8 cellular contexts compared by ENCODE assay signal in the genomic region with DNA sequence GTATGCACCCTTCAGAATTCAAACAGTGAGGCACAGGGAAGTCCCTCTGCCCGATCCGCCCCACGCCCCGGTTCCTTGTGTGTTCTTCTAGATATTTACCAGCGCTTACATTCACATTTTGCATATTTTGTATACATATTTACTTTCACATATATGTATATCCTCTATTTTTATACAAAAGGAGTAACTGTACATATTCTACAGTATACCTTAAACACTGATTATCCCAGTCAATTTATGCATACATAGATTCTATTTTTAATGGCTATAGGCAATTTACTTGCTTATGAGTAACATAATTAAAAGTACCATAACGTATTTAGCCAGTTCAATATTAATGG. TPM values are rescaled to one million over a fixed set of nuclear protein-coding genes. Genes with fewer than 3 reads are reported as not detected.
DNase-seq lines count a peak whose midpoint lies in the region; ATAC-seq and TF ChIP-seq lines count a peak whose summit lies in the region.

No MANE protein-coding gene starts in this region.

- WGBS in ovary, 3 donors = 7 to 11% (median 10%) methylated on average over 6 of the region's 6 CpGs

- peak overlapping the region; percentile 96 to 100 (median 99) for H3K4me3 Mint-ChIP-seq in CD8-positive, alpha-beta memory T cell

- BruUV-seq in PC-3 (replicated peaks; lab: Mats Ljungman, UMichigan) = no TSS peak

- H3K9ac ChIP-seq in PC-3 (ENCODE audit: low read length) = no peak overlapping the region; the same call in 1 of the 2 replicates
- no peak overlapping the region for H3K9ac ChIP-seq in endocrine pancreas (ENCODE audit: control insufficient read depth, insufficient read depth, low read length)

- no peak for DNase-seq in CD8-positive, alpha-beta memory T cell
- DNase-seq in PC-3 = no peak
- no peak for DNase-seq in ovary
- DNase-seq in effector CD4-positive, alpha-beta T cell = no peak
- DNase-seq in GM13976 (ENCODE audit: low spot score) = no peak
- no peak for DNase-seq in NCI-H187 treated with DMSO at 0.1 percent for 48 hours (lab: John Stamatoyannopoulos, UW)

- H3K4me1 ChIP-seq in CD8-positive, alpha-beta memory T cell (ENCODE audit: insufficient read depth, low read length) = peaks cover 14% of the 10 kb centered on the region
- H3K4me1 ChIP-seq in PC-3 (ENCODE audit: insufficient read depth, low read length) (peaks cover 18% of the 10 kb centered on the region), endocrine pancreas (ENCODE audit: control insufficient read depth, insufficient read depth, low read length) (no peaks in the 10 kb centered on the region), ovary (ENCODE audit: insufficient read depth) (peaks cover 4% of the 10 kb centered on the region)

- ATAC-seq in PC-3 (no peak; the same call in 1 of the 2 replicates), GM18870 (IDR thresholded peaks at IDR 0.05; ENCODE audit: unreplicated experiment) (no peak)

- CTCF ChIA-PET in CD8-positive, alpha-beta memory T cell (lab: Charles Lee) = interaction anchor here (0.9 kb wide), 1 partner anchor 43 kb away, joined by 4 read pairs; a partner anchor contains a TSS
- CTCF ChIA-PET in PC-3 (lab: Charles Lee) = no interaction called here

- POLR2A ChIA-PET in CD8-positive, alpha-beta memory T cell (lab: Charles Lee) = interaction anchor here (0.7 to 1.1 kb wide), 2 partner anchors 43 to 220 kb away, joined by 4 to 8 read pairs; a partner anchor contains a TSS
- POLR2A ChIA-PET in PC-3 (lab: Charles Lee; ENCODE audit: unreplicated experiment) = no interaction called here

- in situ Hi-C loops in GM13976 (cut with MboI; ENCODE audit: low sequenced_read_pairs, unreplicated experiment) = no loop called here

- H2AFZ ChIP-seq in PC-3 (ENCODE audit: low read length) = peak overlapping the region; percentile 89

- H3K4me3 ChIP-seq in CD8-positive, alpha-beta memory T cell (ENCODE audit: low read length) = peak overlapping the region; percentile 87
- peak overlapping the region; percentile 85; the same call in 1 of the 2 replicates for H3K4me3 ChIP-seq in PC-3 (ENCODE audit: low read length)
- H3K4me3 ChIP-seq in endocrine pancreas (ENCODE audit: control insufficient read depth, insufficient read depth, low read length) = peak overlapping the region; percentile 25
- peak overlapping the region; percentile 79 for H3K4me3 ChIP-seq in ovary

- no peaks in the 10 kb centered on the region for H3K27me3 ChIP-seq in CD8-positive, alpha-beta memory T cell (ENCODE audit: insufficient read depth, low read length, poor library complexity, severe bottlenecking)
- H3K27me3 ChIP-seq in PC-3 (ENCODE audit: low read length) (no peaks in the 10 kb centered on the region), endocrine pancreas (ENCODE audit: control insufficient read depth, insufficient read depth, low read length) (no peaks in the 10 kb centered on the region), ovary (no peaks in the 10 kb centered on the region)

- no peak for TF ChIP-seq EP300 in ovary (IDR thresholded peaks at IDR 0.05)

- intact Hi-C loops in PC-3 (cut with micrococcal nuclease) (no loop called here), ovary (cut with DNase I) (no loop called here)

- peak overlapping the region; percentile 98 for H3K27ac ChIP-seq in CD8-positive, alpha-beta memory T cell (ENCODE audit: low read depth, low read length)
- H3K27ac ChIP-seq in PC-3 (ENCODE audit: low read length) = no peak overlapping the region
- H3K27ac ChIP-seq in ovary = no peak overlapping the region

- no peaks in the 10 kb centered on the region for H3K9me3 ChIP-seq in CD8-positive, alpha-beta memory T cell (ENCODE audit: low read length)
- H3K9me3 ChIP-seq in PC-3 (ENCODE audit: low read length) (no peaks in the 10 kb centered on the region), endocrine pancreas (ENCODE audit: control insufficient read depth, low read length) (no peaks in the 10 kb centered on the region), ovary (no peaks in the 10 kb centered on the region)

- peaks cover 4 to 35% (median 9%) of the 10 kb centered on the region in 3 donors for H3K36me3 Mint-ChIP-seq in CD8-positive, alpha-beta memory T cell

- H3K79me2 ChIP-seq in PC-3 (ENCODE audit: low read length) = peaks cover 34% of the 10 kb centered on the region

- H3K36me3 ChIP-seq in CD8-positive, alpha-beta memory T cell (ENCODE audit: insufficient read depth, low read length) = peaks cover 6% of the 10 kb centered on the region
- H3K36me3 ChIP-seq in PC-3 (ENCODE audit: low read depth, low read length) = peaks cover 12% of the 10 kb centered on the region; the same call in 1 of the 2 replicates
- H3K36me3 ChIP-seq in endocrine pancreas (ENCODE audit: control insufficient read depth, insufficient read depth, low read length) = no peaks in the 10 kb centered on the region
- no peaks in the 10 kb centered on the region for H3K36me3 ChIP-seq in ovary

- no peak for TF ChIP-seq POLR2A in ovary (IDR thresholded peaks at IDR 0.05)

- no peaks in the 10 kb centered on the region for H3K9me3 Mint-ChIP-seq in CD8-positive, alpha-beta memory T cell

- TF ChIP-seq CTCF in PC-3 (conservative IDR thresholded peaks at IDR 0.05; ENCODE audit: low read depth, low read length) = no peak
- TF ChIP-seq CTCF in ovary (IDR thresholded peaks at IDR 0.05) = no peak
- TF ChIP-seq CTCF in GM13976 (IDR thresholded peaks at IDR 0.05; ENCODE audit: borderline replicate concordance, control extremely low read depth, extremely low read depth, insufficient read depth, missing control alignments) = no peak

- H3K27ac Mint-ChIP-seq in CD8-positive, alpha-beta memory T cell = peak overlapping the region; percentile 91 to 99 (median 99)

- no peaks in the 10 kb centered on the region for H3F3A ChIP-seq in PC-3 (ENCODE audit: low read length, unreplicated experiment)

- peak overlapping the region; percentile 81 for H3K4me2 ChIP-seq in PC-3 (ENCODE audit: low read length)

- 0 out of 2 replicates have a peak, but pooled peaks cover 6% of the 10 kb centered on the region for H4K20me1 ChIP-seq in PC-3 (ENCODE audit: low read length)

- H3K4me1 Mint-ChIP-seq in CD8-positive, alpha-beta memory T cell = peaks cover 36 to 46% (median 43%) of the 10 kb centered on the region in 3 donors

- peaks cover 0 to 12% of the 10 kb centered on the region in 2 donors for H3K27me3 Mint-ChIP-seq in CD8-positive, alpha-beta memory T cell

- no peaks in the 10 kb centered on the region for H3K9me2 ChIP-seq in PC-3 (replicated peaks; ENCODE audit: low read length)

RNA-seq across cellular contexts. Expression of a gene that starts 0.3 kb away (rescaled TPM):
- 10 to 100 TPM; 33.1 to 34.4 TPM for total RNA-seq in CD8-positive, alpha-beta memory T cell
- 41.0 TPM for polyA plus RNA-seq in CD8-positive, alpha-beta memory T cell
- total RNA-seq in PC-3 (2014; rRNA removed) (17.5 and 30.4 TPM in 2 replicates), ovary (10 to 100 TPM; 19.2 to 54.3 (median 27.2) TPM)
- polyA plus RNA-seq in ovary = 10 to 100 TPM; 24.8 to 36.9 TPM

RNA-seq across cellular contexts. Expression of a gene that starts 3.8 kb away (rescaled TPM):
- not detected for total RNA-seq in CD8-positive, alpha-beta memory T cell
- not detected for polyA plus RNA-seq in CD8-positive, alpha-beta memory T cell
- total RNA-seq in PC-3 (2014; rRNA removed) = not detected in 2 replicates
- total RNA-seq in ovary = not detected
- polyA plus RNA-seq in ovary = not detected

RNA-seq across cellular contexts. Expression of a gene that starts 43.1 kb away (rescaled TPM):
- total RNA-seq in CD8-positive, alpha-beta memory T cell = 10 to 100 TPM; 38.4 to 38.6 TPM
- 69.0 TPM for polyA plus RNA-seq in CD8-positive, alpha-beta memory T cell
- total RNA-seq in PC-3 (2014; rRNA removed) (42.2 and 51.4 TPM in 2 replicates), ovary (10 to 100 TPM; 27.4 to 47.9 (median 33.3) TPM)
- 10 to 100 TPM; 41.7 to 58.6 TPM for polyA plus RNA-seq in ovary

RNA-seq across cellular contexts. Expression of a gene that starts 48.5 kb away (rescaled TPM):
- 10 to 100 TPM; 71.7 to 71.9 TPM for total RNA-seq in CD8-positive, alpha-beta memory T cell
- polyA plus RNA-seq in CD8-positive, alpha-beta memory T cell = 47.8 TPM
- total RNA-seq in PC-3 (2014; rRNA removed) (23.8 and 32.2 TPM in 2 replicates), ovary (10 to 100 TPM; 17.0 to 34.2 (median 28.1) TPM)
- 10 to 100 TPM; 24.7 to 67.9 TPM for polyA plus RNA-seq in ovary

Comparison
In these comparisons a context has a peak if more than half of its experiments do, and no peak if none do; other contexts are left out.
1. H3K4me3 ChIP-seq: peak in every context shown above with its lines; median percentile 87 in CD8-positive, alpha-beta memory T cell; 85 in PC-3; 79 in ovary; 25 in endocrine pancreas.